In genomic region chr5:157516626-157517325, GRCh38 we compare ENCODE assay signal across 9 cellular contexts. TPM values are rescaled to one million over a fixed set of nuclear protein-coding genes. Genes with fewer than 3 reads are reported as not detected.
DNase-seq lines count a peak whose midpoint lies in the region; ATAC-seq and TF ChIP-seq lines count a peak whose summit lies in the region.
"Had no signal": no experiment of that assay in that cellular context is flagged by ENCODE, and none has a peak within 500 bp of the region (broad histone marks: within the 10 kb centered on the region; RNA-seq: fewer than 3 reads in every experiment).

No MANE protein-coding gene starts in this region.

- no peaks in the 10 kb centered on the region for H4K20me1 ChIP-seq in OCI-LY7 (ENCODE audit: insufficient read depth, low read length)

- no peak overlapping the region for H3K9ac ChIP-seq in liver (ENCODE audit: low read depth in 1 of 2, low read length in 2 of 2)
- peak overlapping the region in 1 of 2 donors; percentile 34 for H3K9ac ChIP-seq in mucosa of rectum (ENCODE audit: low read depth in 1 of 2, low read length in 2 of 2)

- no peak for ATAC-seq in right lobe of liver
- ATAC-seq in GM21447 (IDR thresholded peaks at IDR 0.05; ENCODE audit: unreplicated experiment) = no peak
- no peak for ATAC-seq in HG03521 (IDR thresholded peaks at IDR 0.05; ENCODE audit: unreplicated experiment)

- no peak overlapping the region for H3K27ac Mint-ChIP-seq in type B pancreatic cell

- no peak overlapping the region for H2AFZ ChIP-seq in OCI-LY7 (ENCODE audit: low read length)

- H3K27me3 Mint-ChIP-seq in type B pancreatic cell = peaks cover 7% of the 10 kb centered on the region

- no peak for TF ChIP-seq RAD21 in liver (IDR thresholded peaks at IDR 0.05)

- no TSS peak for BruUV-seq in OCI-LY7 (replicated peaks; lab: Mats Ljungman, UMichigan)

- peaks cover 15% of the 10 kb centered on the region for H3K36me3 Mint-ChIP-seq in type B pancreatic cell

- WGBS in liver = 75% methylated on average over 5 of the region's 5 CpGs
- 76% methylated on average over 2 of the region's 5 CpGs for WGBS in right lobe of liver (ENCODE audit: insufficient coverage, low coverage, low lambda C conversion rate, missing lambda C conversion rate)

- intact Hi-C loops in right lobe of liver (cut with DNase I) = no loop called here
- intact Hi-C loops in OCI-LY7 (cut with micrococcal nuclease; ENCODE audit: unreplicated experiment) = no loop called here

- H3K4me3 ChIP-seq in liver (ENCODE audit: low read depth in 1 of 3, low read length in 3 of 3) = no peak overlapping the region
- no peak overlapping the region for H3K4me3 ChIP-seq in right lobe of liver
- no peak overlapping the region for H3K4me3 ChIP-seq in mucosa of rectum (ENCODE audit: low read length in 2 of 2)
- H3K4me3 ChIP-seq in OCI-LY7 (ENCODE audit: low read depth, low read length, poor library complexity, severe bottlenecking) = no peak overlapping the region

- no peaks in the 10 kb centered on the region for H3K9me3 ChIP-seq in liver (ENCODE audit: control insufficient read depth in 4 of 4, low read length in 3 of 4)
- H3K9me3 ChIP-seq in right lobe of liver = no peaks in the 10 kb centered on the region
- H3K9me3 ChIP-seq in mucosa of rectum (ENCODE audit: control insufficient read depth in 2 of 2, low read length in 2 of 2) = no peaks in the 10 kb centered on the region
- H3K9me3 ChIP-seq in OCI-LY7 (ENCODE audit: low read length) = no peaks in the 10 kb centered on the region

- no peak for TF ChIP-seq POLR2A in right lobe of liver (IDR thresholded peaks at IDR 0.05)

- POLR2A ChIA-PET in OCI-LY7 (lab: Charles Lee) = interaction anchor here (0.6 to 1.6 kb wide), 6 partner anchors 9 to 436 kb away, joined by 3 to 7 read pairs (median 4); no protein-coding TSS in a partner anchor

- peaks cover 12% of the 10 kb centered on the region for H3K4me1 Mint-ChIP-seq in type B pancreatic cell (ENCODE audit: unreplicated experiment)

- H3K27me3 ChIP-seq in liver (ENCODE audit: control insufficient read depth in 4 of 4, insufficient read depth in 4 of 4, low read length in 3 of 4) (no peaks in the 10 kb centered on the region), right lobe of liver (no peaks in the 10 kb centered on the region), mucosa of rectum (ENCODE audit: control insufficient read depth in 2 of 2, insufficient read depth in 2 of 2, low read length in 2 of 2) (no peaks in the 10 kb centered on the region)

- no peaks in the 10 kb centered on the region for H3K79me2 ChIP-seq in OCI-LY7 (ENCODE audit: insufficient read depth, low read depth, low read length)

- CTCF ChIA-PET in OCI-LY7 (lab: Charles Lee; ENCODE audit: unreplicated experiment) = no interaction called here

- no peak overlapping the region for H3K27ac ChIP-seq in liver (ENCODE audit: low read depth in 1 of 2, low read length in 2 of 2)
- no peak overlapping the region for H3K27ac ChIP-seq in right lobe of liver
- H3K27ac ChIP-seq in mucosa of rectum (ENCODE audit: low read depth in 2 of 2, low read length in 2 of 2) = peak overlapping the region; percentile 65
- H3K27ac ChIP-seq in OCI-LY7 (ENCODE audit: low read depth, low read length, poor library complexity, severe bottlenecking) = no peak overlapping the region

- TF ChIP-seq CTCF in liver (IDR thresholded peaks at IDR 0.05; ENCODE audit: low read depth, low read length, missing input control) (no peak), right lobe of liver (IDR thresholded peaks at IDR 0.05) (no peak), type B pancreatic cell (conservative IDR thresholded peaks at IDR 0.05) (no peak), OCI-LY7 (conservative IDR thresholded peaks at IDR 0.05; ENCODE audit: low read length) (no peak)

- H3K9me2 ChIP-seq in OCI-LY7 (ENCODE audit: insufficient read depth, low read length) = no peaks in the 10 kb centered on the region

- peaks cover 0 to 3% (median 0%) of the 10 kb centered on the region in 4 donors for H3K36me3 ChIP-seq in liver (ENCODE audit: control insufficient read depth in 4 of 4, insufficient read depth in 3 of 4, low read depth in 1 of 4, low read length in 3 of 4)
- peaks cover 0 to 4% (median 0%) of the 10 kb centered on the region in 4 donors for H3K36me3 ChIP-seq in right lobe of liver
- peaks cover 0 to 8% of the 10 kb centered on the region in 2 donors for H3K36me3 ChIP-seq in mucosa of rectum (ENCODE audit: control insufficient read depth in 2 of 2, insufficient read depth in 2 of 2, low read length in 2 of 2)
- H3K36me3 ChIP-seq in OCI-LY7 (ENCODE audit: insufficient read depth, low read length) = peaks cover 47% of the 10 kb centered on the region

- peaks cover 6 to 19% (median 14%) of the 10 kb centered on the region in 4 donors for H3K4me1 ChIP-seq in liver (ENCODE audit: control insufficient read depth in 4 of 4, insufficient read depth in 4 of 4, low read length in 3 of 4)
- H3K4me1 ChIP-seq in right lobe of liver = peaks cover 0 to 26% (median 10%) of the 10 kb centered on the region in 4 donors
- H3K4me1 ChIP-seq in mucosa of rectum (ENCODE audit: control insufficient read depth in 2 of 2, insufficient read depth in 2 of 2, low read length in 2 of 2) = peaks cover 2 to 10% of the 10 kb centered on the region in 2 donors
- H3K4me1 ChIP-seq in OCI-LY7 (ENCODE audit: insufficient read depth, low read length, poor library complexity, severe bottlenecking) = no peaks in the 10 kb centered on the region

- DNase-seq in right lobe of liver (no peak), dermis blood vessel endothelial cell (peak; percentile 41), type B pancreatic cell (ENCODE audit: extremely low spot score, unreplicated experiment) (no peak), OCI-LY7 (ENCODE audit: low spot score) (no peak)
- DNase-seq: DND-41 had no signal

- H3K9me3 Mint-ChIP-seq in type B pancreatic cell = no peaks in the 10 kb centered on the region

- H3K4me3 Mint-ChIP-seq in type B pancreatic cell = no peak overlapping the region

- no peak overlapping the region for H3K4me2 ChIP-seq in OCI-LY7 (ENCODE audit: low read length)

TF ChIP-seq in liver, 16 proteins besides CTCF, POLR2A, EP300 and RAD21:
- TF ChIP-seq HNF4G (IDR thresholded peaks at IDR 0.05) = no peak
- TF ChIP-seq NR2F2 (IDR thresholded peaks at IDR 0.05) = peak; percentile 44

RNA-seq across cellular contexts. Expression of gene NIPAL4, which starts 56.8 kb away (rescaled TPM):
- total RNA-seq in liver = not detected
- polyA plus RNA-seq in liver = not detected
- total RNA-seq in right lobe of liver = under 1 TPM in 1 of 6 experiments, not detected in 5; 0.07 TPM
- not detected in 2 replicates for total RNA-seq in dermis blood vessel endothelial cell
- 0.46 and 0.59 TPM in 2 replicates for total RNA-seq in type B pancreatic cell (ENCODE audit: low replicate concordance)
- not detected in 2 replicates for total RNA-seq in OCI-LY7 (2014; rRNA removed; shearing (Covaris generic))
- total RNA-seq in OCI-LY7 (2022) = not detected in 2 replicates

RNA-seq across cellular contexts. Expression of gene ADAM19, which starts 58.8 kb away (rescaled TPM):
- 1 to 10 TPM; 2.4 to 7.1 TPM for total RNA-seq in liver
- polyA plus RNA-seq in liver = 1 to 10 TPM; 2.4 to 3.3 TPM
- total RNA-seq in right lobe of liver = 1 to 10 TPM; 1.8 to 9.4 (median 4.5) TPM
- 30.0 and 43.7 TPM in 2 replicates for total RNA-seq in dermis blood vessel endothelial cell
- 9.3 and 15.8 TPM in 2 replicates for total RNA-seq in type B pancreatic cell (ENCODE audit: low replicate concordance)
- total RNA-seq in OCI-LY7 (2014; rRNA removed; shearing (Covaris generic)) = 19.0 and 24.2 TPM in 2 replicates
- total RNA-seq in OCI-LY7 (2022) = 78.3 and 103 TPM in 2 replicates

Comparison
In these comparisons a context has a peak if more than half of its experiments do, and no peak if none do; other contexts are left out.
1. H3K27ac ChIP-seq: peak in mucosa of rectum (2 of 2); none in liver (0 of 2), right lobe of liver (0 of 3) and OCI-LY7 (single experiment).